In genomic region chr21:10271666-10272207, GRCh38 we compare ENCODE assay signal across 7 cellular contexts.
A peak's percentile ranks its signal among the peaks of the same experiment; 100 is the strongest.
DNase-seq lines count a peak whose midpoint lies in the region; ATAC-seq and TF ChIP-seq lines count a peak whose summit lies in the region.
"Not testable (repeated sequence)": the region's sequence is repeated elsewhere in the genome, so short reads cannot be mapped to it uniquely, and the experiment has no call there.

No MANE protein-coding gene starts in this region.

- H3K36me3 Mint-ChIP-seq in activated CD4-positive, alpha-beta T cell treated with anti-CD3 and anti-CD28 coated beads, Interleukin-2, amount 10 ng/mL, durations not matched to agents 7 days and 5 days (ENCODE audit: low read depth); natural killer cell treated with Interleukin-12 subunit alpha and Interleukin-12 subunit beta and Interleukin-15 and Interleukin-18, amount 100 ng/mL, for 72 hours: not testable (repeated sequence)

- H3K27ac ChIP-seq in adrenal gland, result not testable (repeated sequence)

- TF ChIP-seq POLR2A in adrenal gland (IDR thresholded peaks at IDR 0.05), result not testable (repeated sequence)

- H3K36me3 ChIP-seq in adrenal gland (replicated peaks in 1 of 2), result not testable (repeated sequence)

- peak; percentile 24 for ATAC-seq in GM21737 (IDR thresholded peaks at IDR 0.05; ENCODE audit: unreplicated experiment)
- peak; percentile 41 for ATAC-seq in HG03196 (IDR thresholded peaks at IDR 0.05; ENCODE audit: unreplicated experiment)
- not testable (repeated sequence) for ATAC-seq in left cardiac atrium
- ATAC-seq in natural killer cell treated with Interleukin-12 subunit alpha and Interleukin-12 subunit beta and Interleukin-15 and Interleukin-18, amount 100 ng/mL, for 72 hours, result peak in 1 of 2 donors; percentile 23

- not testable (repeated sequence) for H3K27me3 ChIP-seq in adrenal gland

- WGBS in adrenal gland, 4 donors, result 60 to 71% (median 63%) methylated on average over 4 of the region's 4 CpGs

- peak; percentile 40 for DNase-seq in KBM-7
- peak; percentile 16 for DNase-seq in activated CD4-positive, alpha-beta T cell treated with anti-CD3 and anti-CD28 coated beads, Interleukin-2, amount 10 ng/mL, durations not matched to agents 7 days and 5 days
- peak in 4 of 7 donors; percentile 3 to 50 (median 14) for DNase-seq in adrenal gland
- peak; percentile 2 for DNase-seq in left cardiac atrium
- peak; percentile 49 for DNase-seq in natural killer cell treated with Interleukin-12 subunit alpha and Interleukin-12 subunit beta and Interleukin-15 and Interleukin-18, amount 100 ng/mL, for 72 hours (ENCODE audit: low spot score)

- H3K4me1 ChIP-seq in adrenal gland (replicated peaks in 1 of 2), result not testable (repeated sequence)

- POLR2A ChIA-PET in activated CD4-positive, alpha-beta T cell treated with anti-CD3 and anti-CD28 coated beads, Interleukin-2, amount 10 ng/mL, durations not matched to agents 7 days and 5 days (lab: Charles Lee), result not testable (repeated sequence)

- H3K4me3 ChIP-seq in adrenal gland, result not testable (repeated sequence)

- H3K4me1 Mint-ChIP-seq in activated CD4-positive, alpha-beta T cell treated with anti-CD3 and anti-CD28 coated beads, Interleukin-2, amount 10 ng/mL, durations not matched to agents 7 days and 5 days; natural killer cell treated with Interleukin-12 subunit alpha and Interleukin-12 subunit beta and Interleukin-15 and Interleukin-18, amount 100 ng/mL, for 72 hours (ENCODE audit: low read depth in 2 of 2): not testable (repeated sequence)

- TF ChIP-seq CTCF in adrenal gland (IDR thresholded peaks at IDR 0.05), result not testable (repeated sequence)

- H3K27ac Mint-ChIP-seq in activated CD4-positive, alpha-beta T cell treated with anti-CD3 and anti-CD28 coated beads, Interleukin-2, amount 10 ng/mL, durations not matched to agents 7 days and 5 days; natural killer cell treated with Interleukin-12 subunit alpha and Interleukin-12 subunit beta and Interleukin-15 and Interleukin-18, amount 100 ng/mL, for 72 hours: not testable (repeated sequence)

- not testable (repeated sequence) for H3K27me3 Mint-ChIP-seq in activated CD4-positive, alpha-beta T cell treated with anti-CD3 and anti-CD28 coated beads, Interleukin-2, amount 10 ng/mL, durations not matched to agents 7 days and 5 days; natural killer cell treated with Interleukin-12 subunit alpha and Interleukin-12 subunit beta and Interleukin-15 and Interleukin-18, amount 100 ng/mL, for 72 hours

- H3K9me3 Mint-ChIP-seq in activated CD4-positive, alpha-beta T cell treated with anti-CD3 and anti-CD28 coated beads, Interleukin-2, amount 10 ng/mL, durations not matched to agents 7 days and 5 days, result peaks cover 10% of the 10 kb centered on the region
- H3K9me3 Mint-ChIP-seq in natural killer cell treated with Interleukin-12 subunit alpha and Interleukin-12 subunit beta and Interleukin-15 and Interleukin-18, amount 100 ng/mL, for 72 hours, result peaks cover 13% of the 10 kb centered on the region

- in situ Hi-C loops in KBM-7 (cut with MboI; ENCODE audit: low pct_unique_long_range_greater_than_20kb, low sequenced_read_pairs), result not testable (repeated sequence)

- not testable (repeated sequence) for H3K9me3 ChIP-seq in adrenal gland (replicated peaks in 1 of 3)

- not testable (repeated sequence) for H3K4me3 Mint-ChIP-seq in activated CD4-positive, alpha-beta T cell treated with anti-CD3 and anti-CD28 coated beads, Interleukin-2, amount 10 ng/mL, durations not matched to agents 7 days and 5 days; natural killer cell treated with Interleukin-12 subunit alpha and Interleukin-12 subunit beta and Interleukin-15 and Interleukin-18, amount 100 ng/mL, for 72 hours

- intact Hi-C loops in adrenal gland (cut with DNase I); left cardiac atrium (cut with DNase I): not testable (repeated sequence)

- CTCF ChIA-PET in activated CD4-positive, alpha-beta T cell treated with anti-CD3 and anti-CD28 coated beads, Interleukin-2, amount 10 ng/mL, durations not matched to agents 7 days and 5 days (lab: Charles Lee), result not testable (repeated sequence)
